Comparison of ENCODE assay signal across 13 cellular contexts in the genomic region with DNA sequence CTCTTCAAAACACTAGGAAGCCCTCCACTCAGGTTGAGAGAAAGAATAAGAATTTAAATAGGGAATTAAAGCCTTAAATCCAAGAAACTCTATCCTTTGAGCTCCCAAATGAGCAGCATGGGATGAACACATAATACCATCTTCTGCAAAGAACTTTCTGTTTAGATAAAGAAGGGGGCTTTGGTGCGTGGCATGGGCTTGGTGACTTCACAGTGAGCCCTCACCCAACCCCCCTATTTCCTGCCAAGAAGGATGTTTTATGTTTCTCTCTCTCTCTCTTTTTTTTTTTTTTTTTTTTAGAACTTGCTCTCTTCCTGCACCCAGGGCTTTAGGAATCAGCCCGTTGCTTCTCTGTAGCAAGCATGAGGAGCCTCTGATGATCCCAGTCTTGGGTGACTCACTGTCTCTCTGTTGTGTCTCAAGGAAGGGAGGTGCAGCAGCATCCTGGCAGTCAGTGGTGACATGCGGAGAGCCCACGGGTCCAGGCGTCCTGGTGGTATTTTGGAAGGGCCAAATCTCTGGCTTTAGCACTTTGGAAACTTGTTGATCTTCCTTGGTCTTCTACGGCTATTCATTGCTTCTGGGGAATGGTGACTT. TPM values are rescaled to one million over a fixed set of nuclear protein-coding genes. Genes with fewer than 3 reads are reported as not detected.
DNase-seq lines count a peak whose midpoint lies in the region; ATAC-seq and TF ChIP-seq lines count a peak whose summit lies in the region.
"Had no signal": no experiment of that assay in that cellular context is flagged by ENCODE, and none has a peak within 500 bp of the region (broad histone marks: within the 10 kb centered on the region; RNA-seq: fewer than 3 reads in every experiment).

No MANE protein-coding gene starts in this region.

- TF ChIP-seq CTCF in activated CD8-positive, alpha-beta T cell treated with anti-CD3 and anti-CD28 coated beads for 36 hours (IDR thresholded peaks at IDR 0.05), result no peak
- no peak for TF ChIP-seq CTCF in left lung (IDR thresholded peaks at IDR 0.05)

- peak; percentile 60 for DNase-seq in AG20443 (ENCODE audit: low spot score)
- DNase-seq in GM04504 (ENCODE audit: low read depth), result peak; percentile 26
- DNase-seq in activated CD8-positive, alpha-beta T cell treated with anti-CD3 and anti-CD28 coated beads for 36 hours, result peak; percentile 24
- DNase-seq in iris pigment epithelial cell (ENCODE audit: low read depth), result peak; percentile 64
- DNase-seq in left lung, result no peak
- DNase-seq in putamen (ENCODE audit: low spot score), result no peak
- DNase-seq in NCI-H1092 treated with DMSO at 0.1 percent for 48 hours (lab: John Stamatoyannopoulos, UW), result no peak
- DNase-seq: NCI-H446 treated with DMSO at 0.1 percent for 48 hours, sigmoid colon, upper lobe of right lung had no signal

- no peaks in the 10 kb centered on the region for H3K9me3 ChIP-seq in left lung
- H3K9me3 ChIP-seq: sigmoid colon, upper lobe of right lung had no signal

- POLR2A ChIA-PET in activated CD8-positive, alpha-beta T cell treated with anti-CD3 and anti-CD28 coated beads for 36 hours (lab: Charles Lee), result interaction anchor here (1.0 kb wide), 1 partner anchor 117 kb away, joined by 3 read pairs; no protein-coding TSS in a partner anchor

- no peaks in the 10 kb centered on the region for H3K9me3 Mint-ChIP-seq in activated CD8-positive, alpha-beta T cell treated with anti-CD3 and anti-CD28 coated beads for 36 hours

- H3K4me3 Mint-ChIP-seq in activated CD8-positive, alpha-beta T cell treated with anti-CD3 and anti-CD28 coated beads for 36 hours, result no peak overlapping the region

- peak overlapping the region; percentile 47 for H3K27ac Mint-ChIP-seq in activated CD8-positive, alpha-beta T cell treated with anti-CD3 and anti-CD28 coated beads for 36 hours

- H3K36me3 ChIP-seq in left lung, result peaks cover 0 to 44% of the 10 kb centered on the region in 2 donors

- peaks cover 12% of the 10 kb centered on the region for H3K36me3 Mint-ChIP-seq in activated CD8-positive, alpha-beta T cell treated with anti-CD3 and anti-CD28 coated beads for 36 hours (ENCODE audit: low read depth)

- intact Hi-C loops in activated CD8-positive, alpha-beta T cell treated with anti-CD3 and anti-CD28 coated beads for 36 hours (cut with micrococcal nuclease), result no loop called here
- intact Hi-C loops in left lung (cut with DNase I), result no loop called here

- no peak overlapping the region for H3K27ac ChIP-seq in left lung
- H3K27ac ChIP-seq: sigmoid colon, upper lobe of right lung had no signal

- no peak overlapping the region for H3K4me3 ChIP-seq in left lung
- H3K4me3 ChIP-seq: sigmoid colon, upper lobe of right lung had no signal

- peak; percentile 52 for ATAC-seq in activated CD8-positive, alpha-beta T cell treated with anti-CD3 and anti-CD28 coated beads for 36 hours
- ATAC-seq in left lung (no peak), esophagus mucosa (no peak)
- ATAC-seq: Right ventricle myocardium inferior, upper lobe of right lung had no signal

- H3K4me1 Mint-ChIP-seq in activated CD8-positive, alpha-beta T cell treated with anti-CD3 and anti-CD28 coated beads for 36 hours (ENCODE audit: low read depth), result peaks cover 59% of the 10 kb centered on the region

- no peaks in the 10 kb centered on the region for H3K4me1 ChIP-seq in left lung

- CTCF ChIA-PET in activated CD8-positive, alpha-beta T cell treated with anti-CD3 and anti-CD28 coated beads for 36 hours (lab: Charles Lee), result interaction anchor here (2.5 kb wide), 1 partner anchor 30 kb away, joined by 6 read pairs; no protein-coding TSS in a partner anchor

- H3K27me3 ChIP-seq in left lung, result no peaks in the 10 kb centered on the region
- H3K27me3 ChIP-seq: sigmoid colon, upper lobe of right lung had no signal

- H3K27me3 Mint-ChIP-seq in activated CD8-positive, alpha-beta T cell treated with anti-CD3 and anti-CD28 coated beads for 36 hours, result no peaks in the 10 kb centered on the region

RNA-seq across cellular contexts. Expression of a gene that starts 49.1 kb away (rescaled TPM):
- total RNA-seq in activated CD8-positive, alpha-beta T cell treated with anti-CD3 and anti-CD28 coated beads for 36 hours, result not detected
- total RNA-seq in left lung (under 1 TPM in 1 of 2 donors, not detected in 1; 0.76 TPM), esophagus mucosa (0.24 TPM)
- total RNA-seq: M059J, Right ventricle myocardium inferior had no signal

Comparison
In these comparisons a context has a peak if more than half of its experiments do, and no peak if none do; other contexts are left out.
1. DNase-seq: peak in AG20443 (single experiment), GM04504 (single experiment), activated CD8-positive, alpha-beta T cell treated with anti-CD3 and anti-CD28 coated beads for 36 hours (single experiment) and iris pigment epithelial cell (single experiment); none in left lung (0 of 2), putamen (single experiment) and NCI-H1092 treated with DMSO at 0.1 percent for 48 hours (single experiment).